In genomic region chr16:12763517-12763916, GRCh38 we compare ENCODE assay signal across 1 cellular context.
TF ChIP-seq lines count a peak whose summit lies in the region.

No MANE protein-coding gene starts in this region.

TF ChIP-seq in HepG2, 621 proteins besides CTCF, POLR2A, EP300 and RAD21:
- no peak for TF ChIP-seq CC2D1A (CRISPR knock-in tag; IDR thresholded peaks at IDR 0.05)
- TF ChIP-seq SKIL (CRISPR knock-in tag; IDR thresholded peaks at IDR 0.05; ENCODE audit: borderline replicate concordance): no peak
- 0 out of 2 replicates have a peak, but pooled peaks have one; percentile 21 for TF ChIP-seq ZFP82 (CRISPR knock-in tag; IDR thresholded peaks at IDR 0.05; ENCODE audit: borderline replicate concordance)
- no peak for TF ChIP-seq ZNF281 (CRISPR knock-in tag; IDR thresholded peaks at IDR 0.05; ENCODE audit: borderline replicate concordance)
- no peak for TF ChIP-seq ELF3 (CRISPR knock-in tag; IDR thresholded peaks at IDR 0.05)
- no peak for TF ChIP-seq HMGXB3 (CRISPR knock-in tag; IDR thresholded peaks at IDR 0.05; ENCODE audit: borderline replicate concordance)
- no peak for TF ChIP-seq ZBTB10 (CRISPR knock-in tag; IDR thresholded peaks at IDR 0.05; ENCODE audit: borderline replicate concordance)
- TF ChIP-seq NFIC (IDR thresholded peaks at IDR 0.05; ENCODE audit: low read length): no peak
- TF ChIP-seq EED (CRISPR knock-in tag; IDR thresholded peaks at IDR 0.05): no peak
- TF ChIP-seq RBM39 (IDR thresholded peaks at IDR 0.05; ENCODE audit: low read depth, low read length, poor library complexity, severe bottlenecking): no peak
- TF ChIP-seq PAXIP1 (CRISPR knock-in tag; conservative IDR thresholded peaks at IDR 0.05): peak; percentile 33; the same call in 1 of the 2 replicates
- TF ChIP-seq ZNF331 (CRISPR knock-in tag; IDR thresholded peaks at IDR 0.05): peak; percentile 23; the same call in 1 of the 2 replicates
- TF ChIP-seq AFF4 (CRISPR knock-in tag; IDR thresholded peaks at IDR 0.05): no peak
- TF ChIP-seq SPEN (CRISPR knock-in tag; IDR thresholded peaks at IDR 0.05; ENCODE audit: low read depth): no peak
- TF ChIP-seq MAFK (conservative IDR thresholded peaks at IDR 0.05 in 1 of 2, IDR thresholded peaks at IDR 0.05 in 1 of 2; ENCODE audit: low read length in 2 of 2): no peak
- TF ChIP-seq HNF4A (CRISPR knock-in tag; IDR thresholded peaks at IDR 0.05): peak; percentile 58; the same call in 1 of the 2 replicates
- TF ChIP-seq ZNF20 (CRISPR knock-in tag; IDR thresholded peaks at IDR 0.05): no peak
